In the genomic region with DNA sequence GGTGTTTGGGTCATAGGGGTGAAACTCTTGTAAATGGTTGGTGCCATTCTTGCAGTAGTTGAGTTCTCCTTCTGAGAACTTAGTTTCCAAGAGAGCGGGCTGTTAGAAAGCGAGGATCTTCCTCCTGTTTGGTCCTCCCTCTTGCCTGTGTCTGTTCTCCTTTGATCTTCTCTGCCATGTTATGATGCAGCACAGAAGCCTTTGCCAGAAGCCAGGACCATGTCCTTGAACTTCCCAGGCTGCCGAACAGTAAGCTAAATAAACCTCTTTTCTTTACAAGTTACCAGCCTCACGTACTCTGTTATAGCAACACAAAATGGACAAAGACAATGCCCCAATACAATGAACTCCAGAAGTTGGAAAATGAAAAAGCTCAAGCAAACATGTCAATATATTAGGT, we compare ENCODE assay signal across 1 cellular context.
TF ChIP-seq lines count a peak whose summit lies in the region.

No MANE protein-coding gene starts in this region.

TF ChIP-seq in HepG2, 621 proteins besides CTCF, POLR2A, EP300 and RAD21 (continued from another document):
- TF ChIP-seq, protein P1, sequence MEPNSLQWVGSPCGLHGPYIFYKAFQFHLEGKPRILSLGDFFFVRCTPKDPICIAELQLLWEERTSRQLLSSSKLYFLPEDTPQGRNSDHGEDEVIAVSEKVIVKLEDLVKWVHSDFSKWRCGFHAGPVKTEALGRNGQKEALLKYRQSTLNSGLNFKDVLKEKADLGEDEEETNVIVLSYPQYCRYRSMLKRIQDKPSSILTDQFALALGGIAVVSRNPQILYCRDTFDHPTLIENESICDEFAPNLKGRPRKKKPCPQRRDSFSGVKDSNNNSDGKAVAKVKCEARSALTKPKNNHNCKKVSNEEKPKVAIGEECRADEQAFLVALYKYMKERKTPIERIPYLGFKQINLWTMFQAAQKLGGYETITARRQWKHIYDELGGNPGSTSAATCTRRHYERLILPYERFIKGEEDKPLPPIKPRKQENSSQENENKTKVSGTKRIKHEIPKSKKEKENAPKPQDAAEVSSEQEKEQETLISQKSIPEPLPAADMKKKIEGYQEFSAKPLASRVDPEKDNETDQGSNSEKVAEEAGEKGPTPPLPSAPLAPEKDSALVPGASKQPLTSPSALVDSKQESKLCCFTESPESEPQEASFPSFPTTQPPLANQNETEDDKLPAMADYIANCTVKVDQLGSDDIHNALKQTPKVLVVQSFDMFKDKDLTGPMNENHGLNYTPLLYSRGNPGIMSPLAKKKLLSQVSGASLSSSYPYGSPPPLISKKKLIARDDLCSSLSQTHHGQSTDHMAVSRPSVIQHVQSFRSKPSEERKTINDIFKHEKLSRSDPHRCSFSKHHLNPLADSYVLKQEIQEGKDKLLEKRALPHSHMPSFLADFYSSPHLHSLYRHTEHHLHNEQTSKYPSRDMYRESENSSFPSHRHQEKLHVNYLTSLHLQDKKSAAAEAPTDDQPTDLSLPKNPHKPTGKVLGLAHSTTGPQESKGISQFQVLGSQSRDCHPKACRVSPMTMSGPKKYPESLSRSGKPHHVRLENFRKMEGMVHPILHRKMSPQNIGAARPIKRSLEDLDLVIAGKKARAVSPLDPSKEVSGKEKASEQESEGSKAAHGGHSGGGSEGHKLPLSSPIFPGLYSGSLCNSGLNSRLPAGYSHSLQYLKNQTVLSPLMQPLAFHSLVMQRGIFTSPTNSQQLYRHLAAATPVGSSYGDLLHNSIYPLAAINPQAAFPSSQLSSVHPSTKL (CRISPR knock-in tag; IDR thresholded peaks at IDR 0.05) = peak; percentile 28; the same call in 1 of the 2 replicates
